Comparison of ENCODE assay signal across 18 cellular contexts in genomic region chr12:23686095-23686494, GRCh38.
"Had no signal": no experiment of that assay in that cellular context is flagged by ENCODE, and none has a peak within 500 bp of the region (broad histone marks: within the 10 kb centered on the region; RNA-seq: fewer than 3 reads in every experiment).

No MANE protein-coding gene starts in this region.

- DNase-seq: activated CD4-positive, alpha-beta T cell treated with anti-CD3 and anti-CD28 coated beads for 48 hours; activated CD8-positive, alpha-beta memory T cell treated with anti-CD3 and anti-CD28 coated beads, Interleukin-2, amount 50 U/mL, for 4 hours; activated CD8-positive, alpha-beta T cell treated with anti-CD3 and anti-CD28 coated beads, Interleukin-2, amount 10 ng/mL, durations not matched to agents 7 days and 5 days; activated effector memory CD4-positive, alpha-beta T cell treated with anti-CD3 and anti-CD28 coated beads, Interleukin-2, amount 50 U/mL, for 16 hours; activated T-cell treated with anti-CD3 and anti-CD28 coated beads, Interleukin-2, amount 50 U/mL, for 48 hours; colonic mucosa; foreskin fibroblast; head of caudate nucleus; immature natural killer cell; mesendoderm; natural killer cell; stimulated activated CD4-positive, alpha-beta T cell treated with anti-CD3 and anti-CD28 coated beads, Interleukin-12 subunit alpha, Interleukin-12 subunit beta, amount 100 ng/mL, for 4 hours; stimulated activated CD4-positive, alpha-beta T cell treated with anti-CD3 and anti-CD28 coated beads, Interleukin-2, amount 100 ng/mL, for 24 hours; thyroid gland had no signal

- H3K4me3 ChIP-seq: colonic mucosa, thyroid gland had no signal

- H3K36me3 Mint-ChIP-seq: activated naive CD4-positive, alpha-beta T cell treated with anti-CD3 and anti-CD28 coated beads, Interleukin-2, amount 50 U/mL, for 24 hours; immature natural killer cell; natural killer cell; WTC11 had no signal

- H3K9me3 Mint-ChIP-seq: activated naive CD4-positive, alpha-beta T cell treated with anti-CD3 and anti-CD28 coated beads, Interleukin-2, amount 50 U/mL, for 24 hours; stimulated activated memory B cell treated with anti-CD40 and anti-IgM and Interleukin-4, amounts not matched to agents 10 μg/mL and 1 μg/mL and 100 μg/mL, for 72 hours had no signal

- H3K27me3 Mint-ChIP-seq: activated naive CD4-positive, alpha-beta T cell treated with anti-CD3 and anti-CD28 coated beads, Interleukin-2, amount 50 U/mL, for 24 hours; stimulated activated memory B cell treated with anti-CD40 and anti-IgM and Interleukin-4, amounts not matched to agents 10 μg/mL and 1 μg/mL and 100 μg/mL, for 72 hours had no signal

- H3K27ac Mint-ChIP-seq: activated CD8-positive, alpha-beta T cell treated with anti-CD3 and anti-CD28 coated beads, Interleukin-2, amount 10 ng/mL, durations not matched to agents 7 days and 5 days; activated naive CD4-positive, alpha-beta T cell treated with anti-CD3 and anti-CD28 coated beads, Interleukin-2, amount 50 U/mL, for 24 hours; immature natural killer cell; natural killer cell; stimulated activated memory B cell treated with anti-CD40 and anti-IgM and Interleukin-4, amounts not matched to agents 10 μg/mL and 1 μg/mL and 100 μg/mL, for 72 hours; WTC11 had no signal

- H3K4me1 ChIP-seq: colonic mucosa, thyroid gland had no signal

- H3K27ac ChIP-seq: colonic mucosa, thyroid gland had no signal

- ATAC-seq: activated CD8-positive, alpha-beta T cell treated with anti-CD3 and anti-CD28 coated beads, Interleukin-2, amount 10 ng/mL, durations not matched to agents 7 days and 5 days; natural killer cell; stimulated activated memory B cell treated with anti-CD40 and anti-IgM and Interleukin-4, amounts not matched to agents 10 μg/mL and 1 μg/mL and 100 μg/mL, for 72 hours; WTC11 had no signal

- FAIRE-seq: urothelium cell line had no signal

- H3K4me3 Mint-ChIP-seq: activated CD8-positive, alpha-beta T cell treated with anti-CD3 and anti-CD28 coated beads, Interleukin-2, amount 10 ng/mL, durations not matched to agents 7 days and 5 days; activated naive CD4-positive, alpha-beta T cell treated with anti-CD3 and anti-CD28 coated beads, Interleukin-2, amount 50 U/mL, for 24 hours; immature natural killer cell; natural killer cell; stimulated activated memory B cell treated with anti-CD40 and anti-IgM and Interleukin-4, amounts not matched to agents 10 μg/mL and 1 μg/mL and 100 μg/mL, for 72 hours; WTC11 had no signal

- H3K27me3 ChIP-seq: colonic mucosa, thyroid gland had no signal

- H3K36me3 ChIP-seq: colonic mucosa, thyroid gland had no signal

- H3K4me1 Mint-ChIP-seq: activated naive CD4-positive, alpha-beta T cell treated with anti-CD3 and anti-CD28 coated beads, Interleukin-2, amount 50 U/mL, for 24 hours; immature natural killer cell; natural killer cell had no signal

- H3K9me3 ChIP-seq: colonic mucosa, thyroid gland had no signal
